12 cellular contexts compared by ENCODE assay signal in genomic region chr6:113352029-113352801, GRCh38.
DNase-seq lines count a peak whose midpoint lies in the region; ATAC-seq and TF ChIP-seq lines count a peak whose summit lies in the region.
"Had no signal": no experiment of that assay in that cellular context is flagged by ENCODE, and none has a peak within 500 bp of the region (broad histone marks: within the 10 kb centered on the region; RNA-seq: fewer than 3 reads in every experiment).

No MANE protein-coding gene starts in this region.

- peaks cover 9% of the 10 kb centered on the region for H3K9me3 Mint-ChIP-seq in osteocyte (ENCODE audit: unreplicated experiment)
- H3K9me3 Mint-ChIP-seq in activated T-cell treated with anti-CD3 and anti-CD28 coated beads, Interleukin-2, amount 50 U/mL, for 24 hours: no peaks in the 10 kb centered on the region
- H3K9me3 Mint-ChIP-seq: stimulated activated effector memory CD8-positive, alpha-beta T cell treated with anti-CD3 and anti-CD28 coated beads, Interleukin-12 subunit alpha, Interleukin-12 subunit beta, amount 100 ng/mL, for 72 hours had no signal

- TF ChIP-seq CTCF in osteocyte (IDR thresholded peaks at IDR 0.05): no peak

- H3K4me3 Mint-ChIP-seq in osteocyte (ENCODE audit: unreplicated experiment): no peak overlapping the region
- H3K4me3 Mint-ChIP-seq in activated T-cell treated with anti-CD3 and anti-CD28 coated beads, Interleukin-2, amount 50 U/mL, for 24 hours: no peak overlapping the region
- H3K4me3 Mint-ChIP-seq: stimulated activated effector memory CD8-positive, alpha-beta T cell treated with anti-CD3 and anti-CD28 coated beads, Interleukin-12 subunit alpha, Interleukin-12 subunit beta, amount 100 ng/mL, for 72 hours had no signal

- peaks cover 6% of the 10 kb centered on the region for H3K36me3 Mint-ChIP-seq in osteocyte (ENCODE audit: unreplicated experiment)
- H3K36me3 Mint-ChIP-seq in activated T-cell treated with anti-CD3 and anti-CD28 coated beads, Interleukin-2, amount 50 U/mL, for 24 hours (ENCODE audit: low read depth): no peaks in the 10 kb centered on the region
- H3K36me3 Mint-ChIP-seq: stimulated activated effector memory CD8-positive, alpha-beta T cell treated with anti-CD3 and anti-CD28 coated beads, Interleukin-12 subunit alpha, Interleukin-12 subunit beta, amount 100 ng/mL, for 72 hours had no signal

- peaks cover 55% of the 10 kb centered on the region for H3K4me1 Mint-ChIP-seq in osteocyte (ENCODE audit: unreplicated experiment)
- H3K4me1 Mint-ChIP-seq in activated T-cell treated with anti-CD3 and anti-CD28 coated beads, Interleukin-2, amount 50 U/mL, for 24 hours (ENCODE audit: low read depth): no peaks in the 10 kb centered on the region
- H3K4me1 Mint-ChIP-seq: stimulated activated effector memory CD8-positive, alpha-beta T cell treated with anti-CD3 and anti-CD28 coated beads, Interleukin-12 subunit alpha, Interleukin-12 subunit beta, amount 100 ng/mL, for 72 hours had no signal

- DNase-seq in RPMI7951 (ENCODE audit: low read depth) (peak; percentile 93), epithelial cell of prostate (ENCODE audit: low read depth, low spot score) (peak; percentile 44), osteocyte (ENCODE audit: extremely low spot score, unreplicated experiment) (no peak), NCI-H82 treated with DMSO at 0.1 percent for 48 hours (lab: John Stamatoyannopoulos, UW; ENCODE audit: unreplicated experiment) (no peak)
- no peak for DNase-seq in activated T-cell treated with anti-CD3 and anti-CD28 coated beads, Interleukin-2, amount 50 U/mL, for 24 hours
- DNase-seq: activated T-cell treated with anti-CD3 and anti-CD28 coated beads for 4 hours, esophagus squamous epithelium had no signal

- ATAC-seq in GM19463 (IDR thresholded peaks at IDR 0.05; ENCODE audit: unreplicated experiment): peak; percentile 48
- ATAC-seq in HG03095 (IDR thresholded peaks at IDR 0.05; ENCODE audit: unreplicated experiment): no peak
- ATAC-seq in GM18858 (IDR thresholded peaks at IDR 0.05; ENCODE audit: unreplicated experiment): no peak
- ATAC-seq: stimulated activated effector memory CD8-positive, alpha-beta T cell treated with anti-CD3 and anti-CD28 coated beads, Interleukin-12 subunit alpha, Interleukin-12 subunit beta, amount 100 ng/mL, for 72 hours had no signal

- no peaks in the 10 kb centered on the region for H3K27me3 Mint-ChIP-seq in osteocyte (ENCODE audit: unreplicated experiment)
- H3K27me3 Mint-ChIP-seq in activated T-cell treated with anti-CD3 and anti-CD28 coated beads, Interleukin-2, amount 50 U/mL, for 24 hours: peaks cover 2% of the 10 kb centered on the region

- peak overlapping the region; percentile 95 for H3K27ac Mint-ChIP-seq in osteocyte (ENCODE audit: unreplicated experiment)
- H3K27ac Mint-ChIP-seq in activated T-cell treated with anti-CD3 and anti-CD28 coated beads, Interleukin-2, amount 50 U/mL, for 24 hours: no peak overlapping the region
- H3K27ac Mint-ChIP-seq: stimulated activated effector memory CD8-positive, alpha-beta T cell treated with anti-CD3 and anti-CD28 coated beads, Interleukin-12 subunit alpha, Interleukin-12 subunit beta, amount 100 ng/mL, for 72 hours had no signal

- H3K27ac ChIP-seq in epithelial cell of prostate: peak overlapping the region; percentile 95
- H3K27ac ChIP-seq: parathyroid adenoma had no signal

Comparison
In these comparisons a context has a peak if more than half of its experiments do, and no peak if none do; other contexts are left out.
1. DNase-seq: peak in RPMI7951 (single experiment) and epithelial cell of prostate (single experiment); none in osteocyte (single experiment), NCI-H82 treated with DMSO at 0.1 percent for 48 hours (single experiment) and activated T-cell treated with anti-CD3 and anti-CD28 coated beads, Interleukin-2, amount 50 U/mL, for 24 hours (single experiment).